In the genomic region with DNA sequence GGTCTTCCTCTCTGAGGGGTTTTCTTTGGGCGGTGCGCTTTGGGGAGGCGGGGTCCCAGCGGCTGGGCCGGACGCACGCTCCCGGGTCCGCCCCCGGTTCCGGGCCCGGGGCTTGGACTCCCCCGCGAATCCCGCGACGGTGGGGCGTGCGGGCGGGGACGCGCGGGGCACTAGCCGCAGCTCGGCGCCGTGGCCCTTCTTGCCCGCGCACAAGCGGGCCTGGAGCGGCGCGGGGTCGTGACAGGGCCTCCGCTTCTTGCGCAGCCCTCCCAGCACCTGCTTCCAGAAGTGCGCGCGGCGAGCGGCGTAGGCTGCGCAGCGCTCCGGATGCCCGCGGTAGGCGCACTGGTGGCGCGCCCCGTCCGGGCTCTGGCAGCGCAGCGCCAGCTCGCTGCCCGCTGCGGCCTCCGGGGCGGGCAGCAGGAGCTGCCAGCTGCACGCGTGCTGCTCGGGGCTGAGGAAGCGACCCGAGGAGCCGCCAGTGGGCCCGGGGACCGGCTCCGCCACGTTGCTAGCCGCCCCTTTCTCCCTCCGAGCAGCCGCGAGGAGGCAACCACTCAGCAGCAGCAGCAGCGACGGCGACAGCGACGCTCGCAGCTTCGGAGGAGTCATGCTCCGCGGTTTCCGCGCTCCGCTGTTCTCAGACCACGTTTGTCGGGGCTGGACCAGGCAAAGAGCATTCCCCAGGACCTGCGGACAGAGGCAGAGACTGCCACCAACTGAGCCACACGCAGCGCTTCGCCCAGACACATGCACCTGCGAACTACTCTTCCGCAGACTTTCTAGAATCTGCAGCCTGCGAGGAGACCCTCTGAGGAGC, we compare ENCODE assay signal across 1 cellular context.
A peak's percentile ranks its signal among the peaks of the same experiment; 100 is the strongest.
TF ChIP-seq lines count a peak whose summit lies in the region.

No MANE protein-coding gene starts in this region.

TF ChIP-seq in HepG2, 621 proteins besides CTCF, POLR2A, EP300 and RAD21 (continued from another document and continues in another):
- TF ChIP-seq, protein P1, sequence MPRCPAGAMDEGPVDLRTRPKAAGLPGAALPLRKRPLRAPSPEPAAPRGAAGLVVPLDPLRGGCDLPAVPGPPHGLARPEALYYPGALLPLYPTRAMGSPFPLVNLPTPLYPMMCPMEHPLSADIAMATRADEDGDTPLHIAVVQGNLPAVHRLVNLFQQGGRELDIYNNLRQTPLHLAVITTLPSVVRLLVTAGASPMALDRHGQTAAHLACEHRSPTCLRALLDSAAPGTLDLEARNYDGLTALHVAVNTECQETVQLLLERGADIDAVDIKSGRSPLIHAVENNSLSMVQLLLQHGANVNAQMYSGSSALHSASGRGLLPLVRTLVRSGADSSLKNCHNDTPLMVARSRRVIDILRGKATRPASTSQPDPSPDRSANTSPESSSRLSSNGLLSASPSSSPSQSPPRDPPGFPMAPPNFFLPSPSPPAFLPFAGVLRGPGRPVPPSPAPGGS (CRISPR knock-in tag; IDR thresholded peaks at IDR 0.05), result peak; percentile 70; the same call in 1 of the 2 replicates
- TF ChIP-seq ZNF484 (CRISPR knock-in tag; IDR thresholded peaks at IDR 0.05; ENCODE audit: borderline replicate concordance, low read depth) (no peak), ZNF557 (CRISPR knock-in tag; IDR thresholded peaks at IDR 0.05) (peak; percentile 68; the same call in 1 of the 2 replicates), POGZ (CRISPR knock-in tag; IDR thresholded peaks at IDR 0.05) (peak; percentile 98), ARID2 (CRISPR knock-in tag; IDR thresholded peaks at IDR 0.05; ENCODE audit: borderline replicate concordance) (0 out of 2 replicates have a peak, but pooled peaks have one; percentile 53), ZNF432 (CRISPR knock-in tag; IDR thresholded peaks at IDR 0.05; ENCODE audit: borderline replicate concordance) (no peak), ZNF768 (CRISPR knock-in tag; IDR thresholded peaks at IDR 0.05) (peak; percentile 81), ZNF224 (CRISPR knock-in tag; IDR thresholded peaks at IDR 0.05) (peak; percentile 97), ZNF292 (CRISPR knock-in tag; IDR thresholded peaks at IDR 0.05; ENCODE audit: borderline replicate concordance, low read depth) (peak; percentile 88), ZNF878 (CRISPR knock-in tag; IDR thresholded peaks at IDR 0.05) (peak; percentile 82), SP5 (CRISPR knock-in tag; IDR thresholded peaks at IDR 0.05; ENCODE audit: borderline replicate concordance, low read depth) (0 out of 2 replicates have a peak, but pooled peaks have one; percentile 13), ZNF350 (CRISPR knock-in tag; IDR thresholded peaks at IDR 0.05; ENCODE audit: borderline replicate concordance, low read depth) (peak; percentile 75; the same call in 1 of the 2 replicates), SAFB2 (CRISPR knock-in tag; IDR thresholded peaks at IDR 0.05; ENCODE audit: borderline replicate concordance, low read depth) (peak; percentile 26; the same call in 1 of the 2 replicates), RBM22 (optimal IDR thresholded peaks at IDR 0.05; ENCODE audit: low read length) (no peak), RFX5 (IDR thresholded peaks at IDR 0.05; ENCODE audit: low read depth, low read length) (no peak), ATAD3A (CRISPR knock-in tag; IDR thresholded peaks at IDR 0.05) (0 out of 2 replicates have a peak, but pooled peaks have one; percentile 63), ZNF776 (CRISPR knock-in tag; IDR thresholded peaks at IDR 0.05) (peak; percentile 61), CBX5 (CRISPR knock-in tag; IDR thresholded peaks at IDR 0.05; ENCODE audit: borderline replicate concordance) (peak; percentile 80; the same call in 1 of the 2 replicates), HOXA3 (CRISPR knock-in tag; IDR thresholded peaks at IDR 0.05) (peak; percentile 86), SNAI1 (CRISPR knock-in tag; IDR thresholded peaks at IDR 0.05; ENCODE audit: borderline replicate concordance) (peak; percentile 92), ELF1 (CRISPR knock-in tag; IDR thresholded peaks at IDR 0.05) (peak; percentile 56; the same call in 1 of the 2 replicates), ZNF777 (CRISPR knock-in tag; IDR thresholded peaks at IDR 0.05) (peak; percentile 99), MBD4 (IDR thresholded peaks at IDR 0.05; ENCODE audit: borderline replicate concordance, low read length) (no peak), ZBTB7A (CRISPR knock-in tag; IDR thresholded peaks at IDR 0.05) (peak; percentile 90), ZNF614 (CRISPR knock-in tag; IDR thresholded peaks at IDR 0.05; ENCODE audit: borderline replicate concordance) (peak; percentile 88; the same call in 1 of the 2 replicates), ZNF20 (CRISPR knock-in tag; IDR thresholded peaks at IDR 0.05) (0 out of 2 replicates have a peak, but pooled peaks have one; percentile 57), DNMT3B (CRISPR knock-in tag; conservative IDR thresholded peaks at IDR 0.05) (no peak; the same call in 1 of the 2 replicates), ZNF274 (CRISPR knock-in tag; IDR thresholded peaks at IDR 0.05) (peak; percentile 84), SRSF1 (optimal IDR thresholded peaks at IDR 0.05; ENCODE audit: low read depth, low read length) (peak; percentile 40), ZNF75D (CRISPR knock-in tag; IDR thresholded peaks at IDR 0.05; ENCODE audit: borderline replicate concordance) (no peak)
- TF ChIP-seq, protein P2, sequence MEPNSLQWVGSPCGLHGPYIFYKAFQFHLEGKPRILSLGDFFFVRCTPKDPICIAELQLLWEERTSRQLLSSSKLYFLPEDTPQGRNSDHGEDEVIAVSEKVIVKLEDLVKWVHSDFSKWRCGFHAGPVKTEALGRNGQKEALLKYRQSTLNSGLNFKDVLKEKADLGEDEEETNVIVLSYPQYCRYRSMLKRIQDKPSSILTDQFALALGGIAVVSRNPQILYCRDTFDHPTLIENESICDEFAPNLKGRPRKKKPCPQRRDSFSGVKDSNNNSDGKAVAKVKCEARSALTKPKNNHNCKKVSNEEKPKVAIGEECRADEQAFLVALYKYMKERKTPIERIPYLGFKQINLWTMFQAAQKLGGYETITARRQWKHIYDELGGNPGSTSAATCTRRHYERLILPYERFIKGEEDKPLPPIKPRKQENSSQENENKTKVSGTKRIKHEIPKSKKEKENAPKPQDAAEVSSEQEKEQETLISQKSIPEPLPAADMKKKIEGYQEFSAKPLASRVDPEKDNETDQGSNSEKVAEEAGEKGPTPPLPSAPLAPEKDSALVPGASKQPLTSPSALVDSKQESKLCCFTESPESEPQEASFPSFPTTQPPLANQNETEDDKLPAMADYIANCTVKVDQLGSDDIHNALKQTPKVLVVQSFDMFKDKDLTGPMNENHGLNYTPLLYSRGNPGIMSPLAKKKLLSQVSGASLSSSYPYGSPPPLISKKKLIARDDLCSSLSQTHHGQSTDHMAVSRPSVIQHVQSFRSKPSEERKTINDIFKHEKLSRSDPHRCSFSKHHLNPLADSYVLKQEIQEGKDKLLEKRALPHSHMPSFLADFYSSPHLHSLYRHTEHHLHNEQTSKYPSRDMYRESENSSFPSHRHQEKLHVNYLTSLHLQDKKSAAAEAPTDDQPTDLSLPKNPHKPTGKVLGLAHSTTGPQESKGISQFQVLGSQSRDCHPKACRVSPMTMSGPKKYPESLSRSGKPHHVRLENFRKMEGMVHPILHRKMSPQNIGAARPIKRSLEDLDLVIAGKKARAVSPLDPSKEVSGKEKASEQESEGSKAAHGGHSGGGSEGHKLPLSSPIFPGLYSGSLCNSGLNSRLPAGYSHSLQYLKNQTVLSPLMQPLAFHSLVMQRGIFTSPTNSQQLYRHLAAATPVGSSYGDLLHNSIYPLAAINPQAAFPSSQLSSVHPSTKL (CRISPR knock-in tag; IDR thresholded peaks at IDR 0.05), result peak; percentile 81
- TF ChIP-seq, protein P3, sequence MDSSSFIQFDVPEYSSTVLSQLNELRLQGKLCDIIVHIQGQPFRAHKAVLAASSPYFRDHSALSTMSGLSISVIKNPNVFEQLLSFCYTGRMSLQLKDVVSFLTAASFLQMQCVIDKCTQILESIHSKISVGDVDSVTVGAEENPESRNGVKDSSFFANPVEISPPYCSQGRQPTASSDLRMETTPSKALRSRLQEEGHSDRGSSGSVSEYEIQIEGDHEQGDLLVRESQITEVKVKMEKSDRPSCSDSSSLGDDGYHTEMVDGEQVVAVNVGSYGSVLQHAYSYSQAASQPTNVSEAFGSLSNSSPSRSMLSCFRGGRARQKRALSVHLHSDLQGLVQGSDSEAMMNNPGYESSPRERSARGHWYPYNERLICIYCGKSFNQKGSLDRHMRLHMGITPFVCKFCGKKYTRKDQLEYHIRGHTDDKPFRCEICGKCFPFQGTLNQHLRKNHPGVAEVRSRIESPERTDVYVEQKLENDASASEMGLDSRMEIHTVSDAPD (CRISPR knock-in tag; IDR thresholded peaks at IDR 0.05), result peak; percentile 68; the same call in 1 of the 2 replicates
- TF ChIP-seq, protein P4, sequence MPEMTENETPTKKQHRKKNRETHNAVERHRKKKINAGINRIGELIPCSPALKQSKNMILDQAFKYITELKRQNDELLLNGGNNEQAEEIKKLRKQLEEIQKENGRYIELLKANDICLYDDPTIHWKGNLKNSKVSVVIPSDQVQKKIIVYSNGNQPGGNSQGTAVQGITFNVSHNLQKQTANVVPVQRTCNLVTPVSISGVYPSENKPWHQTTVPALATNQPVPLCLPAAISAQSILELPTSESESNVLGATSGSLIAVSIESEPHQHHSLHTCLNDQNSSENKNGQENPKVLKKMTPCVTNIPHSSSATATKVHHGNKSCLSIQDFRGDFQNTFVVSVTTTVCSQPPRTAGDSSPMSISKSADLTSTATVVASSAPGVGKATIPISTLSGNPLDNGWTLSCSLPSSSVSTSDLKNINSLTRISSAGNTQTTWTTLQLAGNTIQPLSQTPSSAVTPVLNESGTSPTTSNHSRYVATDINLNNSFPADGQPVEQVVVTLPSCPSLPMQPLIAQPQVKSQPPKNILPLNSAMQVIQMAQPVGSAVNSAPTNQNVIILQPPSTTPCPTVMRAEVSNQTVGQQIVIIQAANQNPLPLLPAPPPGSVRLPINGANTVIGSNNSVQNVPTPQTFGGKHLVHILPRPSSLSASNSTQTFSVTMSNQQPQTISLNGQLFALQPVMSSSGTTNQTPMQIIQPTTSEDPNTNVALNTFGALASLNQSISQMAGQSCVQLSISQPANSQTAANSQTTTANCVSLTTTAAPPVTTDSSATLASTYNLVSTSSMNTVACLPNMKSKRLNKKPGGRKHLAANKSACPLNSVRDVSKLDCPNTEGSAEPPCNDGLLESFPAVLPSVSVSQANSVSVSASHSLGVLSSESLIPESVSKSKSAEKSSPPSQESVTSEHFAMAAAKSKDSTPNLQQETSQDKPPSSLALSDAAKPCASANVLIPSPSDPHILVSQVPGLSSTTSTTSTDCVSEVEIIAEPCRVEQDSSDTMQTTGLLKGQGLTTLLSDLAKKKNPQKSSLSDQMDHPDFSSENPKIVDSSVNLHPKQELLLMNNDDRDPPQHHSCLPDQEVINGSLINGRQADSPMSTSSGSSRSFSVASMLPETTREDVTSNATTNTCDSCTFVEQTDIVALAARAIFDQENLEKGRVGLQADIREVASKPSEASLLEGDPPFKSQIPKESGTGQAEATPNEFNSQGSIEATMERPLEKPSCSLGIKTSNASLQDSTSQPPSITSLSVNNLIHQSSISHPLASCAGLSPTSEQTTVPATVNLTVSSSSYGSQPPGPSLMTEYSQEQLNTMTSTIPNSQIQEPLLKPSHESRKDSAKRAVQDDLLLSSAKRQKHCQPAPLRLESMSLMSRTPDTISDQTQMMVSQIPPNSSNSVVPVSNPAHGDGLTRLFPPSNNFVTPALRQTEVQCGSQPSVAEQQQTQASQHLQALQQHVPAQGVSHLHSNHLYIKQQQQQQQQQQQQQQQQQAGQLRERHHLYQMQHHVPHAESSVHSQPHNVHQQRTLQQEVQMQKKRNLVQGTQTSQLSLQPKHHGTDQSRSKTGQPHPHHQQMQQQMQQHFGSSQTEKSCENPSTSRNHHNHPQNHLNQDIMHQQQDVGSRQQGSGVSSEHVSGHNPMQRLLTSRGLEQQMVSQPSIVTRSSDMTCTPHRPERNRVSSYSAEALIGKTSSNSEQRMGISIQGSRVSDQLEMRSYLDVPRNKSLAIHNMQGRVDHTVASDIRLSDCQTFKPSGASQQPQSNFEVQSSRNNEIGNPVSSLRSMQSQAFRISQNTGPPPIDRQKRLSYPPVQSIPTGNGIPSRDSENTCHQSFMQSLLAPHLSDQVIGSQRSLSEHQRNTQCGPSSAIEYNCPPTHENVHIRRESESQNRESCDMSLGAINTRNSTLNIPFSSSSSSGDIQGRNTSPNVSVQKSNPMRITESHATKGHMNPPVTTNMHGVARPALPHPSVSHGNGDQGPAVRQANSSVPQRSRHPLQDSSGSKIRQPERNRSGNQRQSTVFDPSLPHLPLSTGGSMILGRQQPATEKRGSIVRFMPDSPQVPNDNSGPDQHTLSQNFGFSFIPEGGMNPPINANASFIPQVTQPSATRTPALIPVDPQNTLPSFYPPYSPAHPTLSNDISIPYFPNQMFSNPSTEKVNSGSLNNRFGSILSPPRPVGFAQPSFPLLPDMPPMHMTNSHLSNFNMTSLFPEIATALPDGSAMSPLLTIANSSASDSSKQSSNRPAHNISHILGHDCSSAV (CRISPR knock-in tag; IDR thresholded peaks at IDR 0.05; ENCODE audit: borderline replicate concordance), result no peak
- TF ChIP-seq, protein P5, sequence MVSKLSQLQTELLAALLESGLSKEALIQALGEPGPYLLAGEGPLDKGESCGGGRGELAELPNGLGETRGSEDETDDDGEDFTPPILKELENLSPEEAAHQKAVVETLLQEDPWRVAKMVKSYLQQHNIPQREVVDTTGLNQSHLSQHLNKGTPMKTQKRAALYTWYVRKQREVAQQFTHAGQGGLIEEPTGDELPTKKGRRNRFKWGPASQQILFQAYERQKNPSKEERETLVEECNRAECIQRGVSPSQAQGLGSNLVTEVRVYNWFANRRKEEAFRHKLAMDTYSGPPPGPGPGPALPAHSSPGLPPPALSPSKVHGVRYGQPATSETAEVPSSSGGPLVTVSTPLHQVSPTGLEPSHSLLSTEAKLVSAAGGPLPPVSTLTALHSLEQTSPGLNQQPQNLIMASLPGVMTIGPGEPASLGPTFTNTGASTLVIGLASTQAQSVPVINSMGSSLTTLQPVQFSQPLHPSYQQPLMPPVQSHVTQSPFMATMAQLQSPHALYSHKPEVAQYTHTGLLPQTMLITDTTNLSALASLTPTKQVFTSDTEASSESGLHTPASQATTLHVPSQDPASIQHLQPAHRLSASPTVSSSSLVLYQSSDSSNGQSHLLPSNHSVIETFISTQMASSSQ (IDR thresholded peaks at IDR 0.05; ENCODE audit: low read depth), result no peak
- TF ChIP-seq, protein P5 (CRISPR knock-in tag; IDR thresholded peaks at IDR 0.05; ENCODE audit: borderline replicate concordance), result peak; percentile 17; the same call in 1 of the 2 replicates
